Comparison of ENCODE assay signal across 1 cellular context in genomic region chr1:31302749-31303441, GRCh38.
TF ChIP-seq lines count a peak whose summit lies in the region.

No MANE protein-coding gene starts in this region.

TF ChIP-seq in WTC11, 78 proteins besides CTCF, POLR2A, EP300 and RAD21:
- TF ChIP-seq ERG (CRISPR knock-in tag; IDR thresholded peaks at IDR 0.05) (no peak), ZNF121 (CRISPR knock-in tag; IDR thresholded peaks at IDR 0.05) (peak; percentile 48; the same call in 1 of the 2 replicates), ZBTB43 (CRISPR knock-in tag; IDR thresholded peaks at IDR 0.05) (no peak)
